Comparison of ENCODE assay signal across 20 cellular contexts in genomic region chr1:38292969-38293368, GRCh38.
"Had no signal": no experiment of that assay in that cellular context is flagged by ENCODE, and none has a peak within 500 bp of the region (broad histone marks: within the 10 kb centered on the region; RNA-seq: fewer than 3 reads in every experiment).

No MANE protein-coding gene starts in this region.

- ATAC-seq: gastrocnemius medialis, lower lobe of right lung had no signal

- DNase-seq: dorsolateral prefrontal cortex; effector CD4-positive, alpha-beta T cell; foreskin fibroblast; gastrocnemius medialis; left ventricle myocardium superior; lower lobe of right lung; naive B cell; pancreas; stimulated activated CD4-positive, alpha-beta T cell treated with anti-CD3 and anti-CD28 coated beads, Interleukin-12 subunit alpha, Interleukin-12 subunit beta, amount 100 ng/mL, for 4 hours; stimulated activated CD4-positive, alpha-beta T cell treated with anti-CD3 and anti-CD28 coated beads, Interleukin-1b, Interleukin-23, amount 100 ng/mL, for 48 hours; stimulated activated CD4-positive, alpha-beta T cell treated with anti-CD3 and anti-CD28 coated beads, Interleukin-4, amount 100 ng/mL, for 1 hour; stimulated activated CD8-positive, alpha-beta memory T cell treated with anti-CD3 and anti-CD28 coated beads, Interleukin-4, amount 100 ng/mL, for 48 hours; stimulated activated naive CD4-positive, alpha-beta T cell treated with Interleukin-2 at 50 U/mL for 16 hours; stomach; thyroid gland had no signal

- H3K4me1 ChIP-seq: gastrocnemius medialis, lower lobe of right lung, pancreas, thyroid gland had no signal

- H3K9me3 Mint-ChIP-seq: natural killer cell treated with Interleukin-12 subunit alpha and Interleukin-12 subunit beta and Interleukin-15 and Interleukin-18, amount 100 ng/mL, for 72 hours had no signal

- H3K4me3 ChIP-seq: gastrocnemius medialis, lower lobe of right lung, pancreas, smooth muscle cell, thyroid gland had no signal

- H3K27me3 ChIP-seq: thyroid gland had no signal

- H3K27ac Mint-ChIP-seq: naive B cell; natural killer cell treated with Interleukin-12 subunit alpha and Interleukin-12 subunit beta and Interleukin-15 and Interleukin-18, amount 100 ng/mL, for 72 hours had no signal

- H3K36me3 Mint-ChIP-seq: natural killer cell treated with Interleukin-12 subunit alpha and Interleukin-12 subunit beta and Interleukin-15 and Interleukin-18, amount 100 ng/mL, for 72 hours had no signal

- H3K36me3 ChIP-seq: gastrocnemius medialis, lower lobe of right lung, neutrophil, pancreas, stomach, thyroid gland had no signal

- FAIRE-seq: colon, keratinocyte, pancreas had no signal

- H3K9me3 ChIP-seq: gastrocnemius medialis, lower lobe of right lung, neutrophil, pancreas, thyroid gland had no signal

- H3K4me3 Mint-ChIP-seq: natural killer cell treated with Interleukin-12 subunit alpha and Interleukin-12 subunit beta and Interleukin-15 and Interleukin-18, amount 100 ng/mL, for 72 hours had no signal

- H3K27ac ChIP-seq: dorsolateral prefrontal cortex, gastrocnemius medialis, lower lobe of right lung, neutrophil, pancreas, stomach, thyroid gland had no signal
